Comparison of ENCODE assay signal across 1 cellular context in the genomic region with DNA sequence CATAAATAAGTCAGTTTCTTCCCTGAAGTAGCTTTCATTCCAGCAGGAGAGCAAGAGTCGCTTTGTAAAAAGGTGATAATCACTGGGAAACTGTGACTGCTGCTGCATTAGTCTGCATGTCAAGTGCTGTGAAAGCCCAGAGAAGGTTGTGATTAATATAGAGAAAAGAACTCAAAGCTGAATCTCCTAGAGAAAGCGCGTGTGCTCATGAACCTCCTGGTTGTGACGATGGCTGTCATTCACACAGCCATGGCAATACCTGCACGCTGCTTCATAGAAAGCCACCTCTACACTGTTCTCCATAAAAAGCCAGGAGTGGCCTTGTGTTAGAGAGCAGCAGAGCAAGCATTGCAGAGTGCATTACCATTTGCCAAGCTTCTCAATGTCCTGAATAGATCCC.
TF ChIP-seq lines count a peak whose summit lies in the region.

No MANE protein-coding gene starts in this region.

TF ChIP-seq in neural cell, 6 proteins besides CTCF, POLR2A, EP300 and RAD21:
- peak; percentile 49 for TF ChIP-seq POLR2AphosphoS5 (IDR thresholded peaks at IDR 0.05)
- peak; percentile 73 for TF ChIP-seq MXI1 (conservative IDR thresholded peaks at IDR 0.05; ENCODE audit: poor library complexity, severe bottlenecking)
- TF ChIP-seq, protein P1, sequence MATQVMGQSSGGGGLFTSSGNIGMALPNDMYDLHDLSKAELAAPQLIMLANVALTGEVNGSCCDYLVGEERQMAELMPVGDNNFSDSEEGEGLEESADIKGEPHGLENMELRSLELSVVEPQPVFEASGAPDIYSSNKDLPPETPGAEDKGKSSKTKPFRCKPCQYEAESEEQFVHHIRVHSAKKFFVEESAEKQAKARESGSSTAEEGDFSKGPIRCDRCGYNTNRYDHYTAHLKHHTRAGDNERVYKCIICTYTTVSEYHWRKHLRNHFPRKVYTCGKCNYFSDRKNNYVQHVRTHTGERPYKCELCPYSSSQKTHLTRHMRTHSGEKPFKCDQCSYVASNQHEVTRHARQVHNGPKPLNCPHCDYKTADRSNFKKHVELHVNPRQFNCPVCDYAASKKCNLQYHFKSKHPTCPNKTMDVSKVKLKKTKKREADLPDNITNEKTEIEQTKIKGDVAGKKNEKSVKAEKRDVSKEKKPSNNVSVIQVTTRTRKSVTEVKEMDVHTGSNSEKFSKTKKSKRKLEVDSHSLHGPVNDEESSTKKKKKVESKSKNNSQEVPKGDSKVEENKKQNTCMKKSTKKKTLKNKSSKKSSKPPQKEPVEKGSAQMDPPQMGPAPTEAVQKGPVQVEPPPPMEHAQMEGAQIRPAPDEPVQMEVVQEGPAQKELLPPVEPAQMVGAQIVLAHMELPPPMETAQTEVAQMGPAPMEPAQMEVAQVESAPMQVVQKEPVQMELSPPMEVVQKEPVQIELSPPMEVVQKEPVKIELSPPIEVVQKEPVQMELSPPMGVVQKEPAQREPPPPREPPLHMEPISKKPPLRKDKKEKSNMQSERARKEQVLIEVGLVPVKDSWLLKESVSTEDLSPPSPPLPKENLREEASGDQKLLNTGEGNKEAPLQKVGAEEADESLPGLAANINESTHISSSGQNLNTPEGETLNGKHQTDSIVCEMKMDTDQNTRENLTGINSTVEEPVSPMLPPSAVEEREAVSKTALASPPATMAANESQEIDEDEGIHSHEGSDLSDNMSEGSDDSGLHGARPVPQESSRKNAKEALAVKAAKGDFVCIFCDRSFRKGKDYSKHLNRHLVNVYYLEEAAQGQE (IDR thresholded peaks at IDR 0.05; ENCODE audit: borderline replicate concordance) = peak; percentile 60
- TF ChIP-seq SMC3 (conservative IDR thresholded peaks at IDR 0.05; ENCODE audit: poor library complexity) = peak; percentile 65
- TF ChIP-seq TAF1 (IDR thresholded peaks at IDR 0.05; ENCODE audit: low read depth) = no peak
- TF ChIP-seq EZH2 (IDR thresholded peaks at IDR 0.05; ENCODE audit: borderline replicate concordance, insufficient read depth, low read length, poor library complexity, severe bottlenecking) = no peak
